Comparison of ENCODE assay signal across 3 cellular contexts in genomic region chr9:134028575-134029247, GRCh38.
TF ChIP-seq lines count a peak whose summit lies in the region.

No MANE protein-coding gene starts in this region.

TF ChIP-seq in GM23338, 12 proteins besides CTCF, POLR2A, EP300 and RAD21:
- TF ChIP-seq STAT1 (IDR thresholded peaks at IDR 0.05; ENCODE audit: unreplicated experiment) = no peak
- TF ChIP-seq REST (IDR thresholded peaks at IDR 0.05; ENCODE audit: unreplicated experiment) = no peak

TF ChIP-seq in K562, 482 proteins besides CTCF, POLR2A, EP300 and RAD21:
- 0 out of 2 replicates have a peak, but pooled peaks have one; percentile 54 for TF ChIP-seq ZBTB33 (CRISPR knock-in tag; IDR thresholded peaks at IDR 0.05)
- TF ChIP-seq KDM5B (IDR thresholded peaks at IDR 0.05; ENCODE audit: insufficient replicate concordance, low read depth, low read length) = no peak
- TF ChIP-seq ARHGAP35 (IDR thresholded peaks at IDR 0.05; ENCODE audit: partially characterized antibody) = no peak
- TF ChIP-seq, protein P1, sequence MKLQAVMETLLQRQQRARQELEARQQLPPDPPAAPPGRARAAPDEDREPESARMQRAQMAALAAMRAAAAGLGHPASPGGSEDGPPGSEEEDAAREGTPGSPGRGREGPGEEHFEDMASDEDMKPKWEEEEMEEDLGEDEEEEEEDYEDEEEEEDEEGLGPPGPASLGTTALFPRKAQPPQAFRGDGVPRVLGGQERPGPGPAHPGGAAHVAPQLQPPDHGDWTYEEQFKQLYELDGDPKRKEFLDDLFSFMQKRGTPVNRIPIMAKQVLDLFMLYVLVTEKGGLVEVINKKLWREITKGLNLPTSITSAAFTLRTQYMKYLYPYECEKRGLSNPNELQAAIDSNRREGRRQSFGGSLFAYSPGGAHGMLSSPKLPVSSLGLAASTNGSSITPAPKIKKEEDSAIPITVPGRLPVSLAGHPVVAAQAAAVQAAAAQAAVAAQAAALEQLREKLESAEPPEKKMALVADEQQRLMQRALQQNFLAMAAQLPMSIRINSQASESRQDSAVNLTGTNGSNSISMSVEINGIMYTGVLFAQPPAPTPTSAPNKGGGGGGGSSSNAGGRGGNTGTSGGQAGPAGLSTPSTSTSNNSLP (IDR thresholded peaks at IDR 0.05; ENCODE audit: borderline replicate concordance, low read depth, low read length) = no peak
- no peak for TF ChIP-seq ZNF77 (CRISPR knock-in tag; IDR thresholded peaks at IDR 0.05)
- TF ChIP-seq ILF3 (IDR thresholded peaks at IDR 0.05; ENCODE audit: borderline replicate concordance) = no peak

TF ChIP-seq in HepG2, 621 proteins besides CTCF, POLR2A, EP300 and RAD21:
- TF ChIP-seq NCOA5 (CRISPR knock-in tag; IDR thresholded peaks at IDR 0.05) (0 out of 2 replicates have a peak, but pooled peaks have one; percentile 57), ZNF460 (CRISPR knock-in tag; IDR thresholded peaks at IDR 0.05; ENCODE audit: borderline replicate concordance) (peak; percentile 58; the same call in 1 of the 2 replicates), TMF1 (CRISPR knock-in tag; IDR thresholded peaks at IDR 0.05; ENCODE audit: low read depth) (0 out of 2 replicates have a peak, but pooled peaks have one; percentile 27), ARID4A (CRISPR knock-in tag; IDR thresholded peaks at IDR 0.05; ENCODE audit: borderline replicate concordance) (peak; percentile 36; the same call in 1 of the 2 replicates), NONO (IDR thresholded peaks at IDR 0.05) (no peak), NONO (CRISPR knock-in tag; conservative IDR thresholded peaks at IDR 0.05) (peak; percentile 52; the same call in 1 of the 2 replicates), HNF4A (CRISPR knock-in tag; IDR thresholded peaks at IDR 0.05) (peak; percentile 65), ELF3 (CRISPR knock-in tag; IDR thresholded peaks at IDR 0.05) (peak; percentile 24; the same call in 1 of the 2 replicates), MXI1 (IDR thresholded peaks at IDR 0.05; ENCODE audit: borderline replicate concordance, low read depth, low read length) (0 out of 3 replicates have a peak, but pooled peaks have one; percentile 37), ZFY (CRISPR knock-in tag; IDR thresholded peaks at IDR 0.05) (peak; percentile 29; the same call in 1 of the 2 replicates), HNF4G (IDR thresholded peaks at IDR 0.05; ENCODE audit: borderline replicate concordance, low read depth, low read length) (peak; percentile 44; the same call in 1 of the 2 replicates), HNF4G (CRISPR knock-in tag; IDR thresholded peaks at IDR 0.05; ENCODE audit: borderline replicate concordance, low read depth) (no peak), POLR2G (IDR thresholded peaks at IDR 0.05; ENCODE audit: low read depth, low read length) (peak; percentile 4; the same call in 1 of the 2 replicates), ZNF292 (CRISPR knock-in tag; IDR thresholded peaks at IDR 0.05; ENCODE audit: borderline replicate concordance, low read depth) (peak; percentile 42; the same call in 1 of the 2 replicates), ZNF12 (CRISPR knock-in tag; IDR thresholded peaks at IDR 0.05) (0 out of 2 replicates have a peak, but pooled peaks have one; percentile 53), XRCC5 (optimal IDR thresholded peaks at IDR 0.05; ENCODE audit: low read length) (peak; percentile 24), PHF21A (CRISPR knock-in tag; IDR thresholded peaks at IDR 0.05) (no peak), TEAD3 (CRISPR knock-in tag; optimal IDR thresholded peaks at IDR 0.05; ENCODE audit: borderline replicate concordance) (peak; percentile 10), ZNF780A (CRISPR knock-in tag; IDR thresholded peaks at IDR 0.05) (0 out of 2 replicates have a peak, but pooled peaks have one; percentile 43), SAP130 (CRISPR knock-in tag; IDR thresholded peaks at IDR 0.05; ENCODE audit: low read depth) (peak; percentile 37; the same call in 1 of the 2 replicates), AHDC1 (CRISPR knock-in tag; IDR thresholded peaks at IDR 0.05; ENCODE audit: borderline replicate concordance) (no peak), ZNF883 (CRISPR knock-in tag; IDR thresholded peaks at IDR 0.05; ENCODE audit: not compliant biosample characterization) (peak; percentile 24), MEIS2 (CRISPR knock-in tag; IDR thresholded peaks at IDR 0.05) (no peak), ZC3H13 (CRISPR knock-in tag; IDR thresholded peaks at IDR 0.05) (peak; percentile 35; the same call in 1 of the 2 replicates), ZBTB8A (CRISPR knock-in tag; IDR thresholded peaks at IDR 0.05; ENCODE audit: borderline replicate concordance, low read depth) (no peak), LCORL (IDR thresholded peaks at IDR 0.05) (no peak), LCORL (CRISPR knock-in tag; IDR thresholded peaks at IDR 0.05) (peak; percentile 64; the same call in 1 of the 2 replicates), KLF9 (CRISPR knock-in tag; IDR thresholded peaks at IDR 0.05; ENCODE audit: low read depth) (no peak), KMT2A (CRISPR knock-in tag; IDR thresholded peaks at IDR 0.05) (0 out of 2 replicates have a peak, but pooled peaks have one; percentile 28), HOXA3 (CRISPR knock-in tag; IDR thresholded peaks at IDR 0.05) (peak; percentile 37; the same call in 1 of the 2 replicates)
- TF ChIP-seq, protein P2, sequence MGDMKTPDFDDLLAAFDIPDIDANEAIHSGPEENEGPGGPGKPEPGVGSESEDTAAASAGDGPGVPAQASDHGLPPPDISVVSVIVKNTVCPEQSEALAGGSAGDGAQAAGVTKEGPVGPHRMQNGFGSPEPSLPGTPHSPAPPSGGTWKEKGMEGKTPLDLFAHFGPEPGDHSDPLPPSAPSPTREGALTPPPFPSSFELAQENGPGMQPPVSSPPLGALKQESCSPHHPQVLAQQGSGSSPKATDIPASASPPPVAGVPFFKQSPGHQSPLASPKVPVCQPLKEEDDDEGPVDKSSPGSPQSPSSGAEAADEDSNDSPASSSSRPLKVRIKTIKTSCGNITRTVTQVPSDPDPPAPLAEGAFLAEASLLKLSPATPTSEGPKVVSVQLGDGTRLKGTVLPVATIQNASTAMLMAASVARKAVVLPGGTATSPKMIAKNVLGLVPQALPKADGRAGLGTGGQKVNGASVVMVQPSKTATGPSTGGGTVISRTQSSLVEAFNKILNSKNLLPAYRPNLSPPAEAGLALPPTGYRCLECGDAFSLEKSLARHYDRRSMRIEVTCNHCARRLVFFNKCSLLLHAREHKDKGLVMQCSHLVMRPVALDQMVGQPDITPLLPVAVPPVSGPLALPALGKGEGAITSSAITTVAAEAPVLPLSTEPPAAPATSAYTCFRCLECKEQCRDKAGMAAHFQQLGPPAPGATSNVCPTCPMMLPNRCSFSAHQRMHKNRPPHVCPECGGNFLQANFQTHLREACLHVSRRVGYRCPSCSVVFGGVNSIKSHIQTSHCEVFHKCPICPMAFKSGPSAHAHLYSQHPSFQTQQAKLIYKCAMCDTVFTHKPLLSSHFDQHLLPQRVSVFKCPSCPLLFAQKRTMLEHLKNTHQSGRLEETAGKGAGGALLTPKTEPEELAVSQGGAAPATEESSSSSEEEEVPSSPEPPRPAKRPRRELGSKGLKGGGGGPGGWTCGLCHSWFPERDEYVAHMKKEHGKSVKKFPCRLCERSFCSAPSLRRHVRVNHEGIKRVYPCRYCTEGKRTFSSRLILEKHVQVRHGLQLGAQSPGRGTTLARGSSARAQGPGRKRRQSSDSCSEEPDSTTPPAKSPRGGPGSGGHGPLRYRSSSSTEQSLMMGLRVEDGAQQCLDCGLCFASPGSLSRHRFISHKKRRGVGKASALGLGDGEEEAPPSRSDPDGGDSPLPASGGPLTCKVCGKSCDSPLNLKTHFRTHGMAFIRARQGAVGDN (CRISPR knock-in tag; IDR thresholded peaks at IDR 0.05) = peak; percentile 70
- TF ChIP-seq, protein P3, sequence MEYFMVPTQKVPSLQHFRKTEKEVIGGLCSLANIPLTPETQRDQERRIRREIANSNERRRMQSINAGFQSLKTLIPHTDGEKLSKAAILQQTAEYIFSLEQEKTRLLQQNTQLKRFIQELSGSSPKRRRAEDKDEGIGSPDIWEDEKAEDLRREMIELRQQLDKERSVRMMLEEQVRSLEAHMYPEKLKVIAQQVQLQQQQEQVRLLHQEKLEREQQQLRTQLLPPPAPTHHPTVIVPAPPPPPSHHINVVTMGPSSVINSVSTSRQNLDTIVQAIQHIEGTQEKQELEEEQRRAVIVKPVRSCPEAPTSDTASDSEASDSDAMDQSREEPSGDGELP (IDR thresholded peaks at IDR 0.05; ENCODE audit: borderline replicate concordance, low read depth) = peak; percentile 59; the same call in 1 of the 2 replicates
- TF ChIP-seq, protein P4, sequence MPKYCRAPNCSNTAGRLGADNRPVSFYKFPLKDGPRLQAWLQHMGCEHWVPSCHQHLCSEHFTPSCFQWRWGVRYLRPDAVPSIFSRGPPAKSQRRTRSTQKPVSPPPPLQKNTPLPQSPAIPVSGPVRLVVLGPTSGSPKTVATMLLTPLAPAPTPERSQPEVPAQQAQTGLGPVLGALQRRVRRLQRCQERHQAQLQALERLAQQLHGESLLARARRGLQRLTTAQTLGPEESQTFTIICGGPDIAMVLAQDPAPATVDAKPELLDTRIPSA (CRISPR knock-in tag; IDR thresholded peaks at IDR 0.05; ENCODE audit: borderline replicate concordance) = no peak
- TF ChIP-seq, protein P5, sequence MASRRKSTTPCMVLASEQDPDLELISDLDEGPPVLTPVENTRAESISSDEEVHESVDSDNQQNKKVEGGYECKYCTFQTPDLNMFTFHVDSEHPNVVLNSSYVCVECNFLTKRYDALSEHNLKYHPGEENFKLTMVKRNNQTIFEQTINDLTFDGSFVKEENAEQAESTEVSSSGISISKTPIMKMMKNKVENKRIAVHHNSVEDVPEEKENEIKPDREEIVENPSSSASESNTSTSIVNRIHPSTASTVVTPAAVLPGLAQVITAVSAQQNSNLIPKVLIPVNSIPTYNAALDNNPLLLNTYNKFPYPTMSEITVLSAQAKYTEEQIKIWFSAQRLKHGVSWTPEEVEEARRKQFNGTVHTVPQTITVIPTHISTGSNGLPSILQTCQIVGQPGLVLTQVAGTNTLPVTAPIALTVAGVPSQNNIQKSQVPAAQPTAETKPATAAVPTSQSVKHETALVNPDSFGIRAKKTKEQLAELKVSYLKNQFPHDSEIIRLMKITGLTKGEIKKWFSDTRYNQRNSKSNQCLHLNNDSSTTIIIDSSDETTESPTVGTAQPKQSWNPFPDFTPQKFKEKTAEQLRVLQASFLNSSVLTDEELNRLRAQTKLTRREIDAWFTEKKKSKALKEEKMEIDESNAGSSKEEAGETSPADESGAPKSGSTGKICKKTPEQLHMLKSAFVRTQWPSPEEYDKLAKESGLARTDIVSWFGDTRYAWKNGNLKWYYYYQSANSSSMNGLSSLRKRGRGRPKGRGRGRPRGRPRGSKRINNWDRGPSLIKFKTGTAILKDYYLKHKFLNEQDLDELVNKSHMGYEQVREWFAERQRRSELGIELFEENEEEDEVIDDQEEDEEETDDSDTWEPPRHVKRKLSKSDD (CRISPR knock-in tag; IDR thresholded peaks at IDR 0.05; ENCODE audit: low read depth) = 0 out of 2 replicates have a peak, but pooled peaks have one; percentile 39
TF ChIP-seq in HepG2: peak in this region for 25.
